Comparison of ENCODE assay signal across 13 cellular contexts in genomic region chr6:4910060-4910746, GRCh38.
DNase-seq lines count a peak whose midpoint lies in the region; ATAC-seq and TF ChIP-seq lines count a peak whose summit lies in the region.
"Had no signal": no experiment of that assay in that cellular context is flagged by ENCODE, and none has a peak within 500 bp of the region (broad histone marks: within the 10 kb centered on the region; RNA-seq: fewer than 3 reads in every experiment).

No MANE protein-coding gene starts in this region.

- H3K4me3 ChIP-seq in astrocyte of the spinal cord (ENCODE audit: low read depth, low read length), result no peak overlapping the region
- no peak overlapping the region for H3K4me3 ChIP-seq in CD8-positive, alpha-beta T cell (ENCODE audit: low read depth, low read length)
- H3K4me3 ChIP-seq: SJSA1 had no signal

- peak overlapping the region; percentile 4 to 50 (median 36); a peak in 6 of 7 replicates for H3K27ac Mint-ChIP-seq in H9
- H3K27ac Mint-ChIP-seq in progenitor cell of endocrine pancreas, result peak overlapping the region; percentile 72
- H3K27ac Mint-ChIP-seq in CD8-positive, alpha-beta T cell, result no peak overlapping the region
- H3K27ac Mint-ChIP-seq: CD4-positive, CD25-positive, alpha-beta regulatory T cell; stimulated activated naive CD8-positive, alpha-beta T cell treated with anti-CD3 and anti-CD28 coated beads, Interleukin-15, Interleukin-2, amounts not matched to agents 100 ng/mL and 50 ng/mL, for 24 hours had no signal

- no peak overlapping the region for H4K5ac ChIP-seq in H9 (ENCODE audit: insufficient read length, low read depth, low read length)

- WGBS in H9 (ENCODE audit: extremely low coverage, insufficient read length, low lambda C conversion rate), result 100% methylated on average over 1 of the region's 8 CpGs

- H3K27me3 ChIP-seq in H9 (ENCODE audit: insufficient read depth, low read length), result no peaks in the 10 kb centered on the region
- H3K27me3 ChIP-seq in CD8-positive, alpha-beta T cell (ENCODE audit: insufficient read depth, low read length), result no peaks in the 10 kb centered on the region
- H3K27me3 ChIP-seq: SJSA1 had no signal

- H3K9me3 Mint-ChIP-seq in H9, result no peaks in the 10 kb centered on the region
- no peaks in the 10 kb centered on the region for H3K9me3 Mint-ChIP-seq in progenitor cell of endocrine pancreas (ENCODE audit: low read depth)
- H3K9me3 Mint-ChIP-seq in CD8-positive, alpha-beta T cell, result no peaks in the 10 kb centered on the region
- H3K9me3 Mint-ChIP-seq: CD4-positive, CD25-positive, alpha-beta regulatory T cell; naive thymus-derived CD8-positive, alpha-beta T cell; stimulated activated naive CD8-positive, alpha-beta T cell treated with anti-CD3 and anti-CD28 coated beads, Interleukin-15, Interleukin-2, amounts not matched to agents 100 ng/mL and 50 ng/mL, for 24 hours had no signal

- H3T11ph ChIP-seq in H9 (ENCODE audit: low read length), result no peak overlapping the region

- no peak overlapping the region for H2AK5ac ChIP-seq in H9 (ENCODE audit: insufficient read length, low read length)

- H3K27ac ChIP-seq in H9 (ENCODE audit: insufficient read length, low read depth, low read length), result no peak overlapping the region
- no peak overlapping the region for H3K27ac ChIP-seq in CD8-positive, alpha-beta T cell (ENCODE audit: low read depth, low read length)
- H3K27ac ChIP-seq: SJSA1 had no signal

- no peak overlapping the region for H3K18ac ChIP-seq in H9 (ENCODE audit: insufficient read length, low read depth, low read length)

- peaks cover 27% of the 10 kb centered on the region for H3K4me1 ChIP-seq in H9 (ENCODE audit: insufficient read depth, low read length)
- H3K4me1 ChIP-seq in CD8-positive, alpha-beta T cell (ENCODE audit: insufficient read depth, low read length), result peaks cover 49% of the 10 kb centered on the region

- intact Hi-C loops in CD8-positive, alpha-beta T cell (cut with DNase I, micrococcal nuclease), result no loop called here

- no peak overlapping the region for H3K56ac ChIP-seq in H9 (ENCODE audit: insufficient read length, low read depth, low read length)

- H3K36me3 Mint-ChIP-seq in H9 (ENCODE audit: insufficient read depth in 1 of 3, low read depth in 3 of 3) (peaks cover 14 to 25% (median 21%) of the 10 kb centered on the region in 3 experiments; a peak in 6 of 7 replicates), progenitor cell of endocrine pancreas (ENCODE audit: insufficient read depth) (peaks cover 11% of the 10 kb centered on the region)
- H3K36me3 Mint-ChIP-seq in CD8-positive, alpha-beta T cell, result peaks cover 39% of the 10 kb centered on the region

- no peak overlapping the region for H2BK120ac ChIP-seq in H9 (ENCODE audit: low read depth, low read length, poor library complexity, severe bottlenecking)

- no peak overlapping the region for H2BK20ac ChIP-seq in H9 (ENCODE audit: low read depth, low read length, poor library complexity, severe bottlenecking)

- H3K4me1 Mint-ChIP-seq in H9 (peaks cover 63 to 67% of the 10 kb centered on the region in 2 experiments), progenitor cell of endocrine pancreas (ENCODE audit: low read depth) (peaks cover 43% of the 10 kb centered on the region)
- H3K4me1 Mint-ChIP-seq in CD8-positive, alpha-beta T cell (ENCODE audit: low read depth), result peaks cover 76% of the 10 kb centered on the region

- H3K27me3 Mint-ChIP-seq in H9 (ENCODE audit: low read depth) (no peaks in the 10 kb centered on the region), progenitor cell of endocrine pancreas (no peaks in the 10 kb centered on the region)
- no peaks in the 10 kb centered on the region for H3K27me3 Mint-ChIP-seq in CD8-positive, alpha-beta T cell (ENCODE audit: low read depth)
- H3K27me3 Mint-ChIP-seq: CD4-positive, CD25-positive, alpha-beta regulatory T cell; naive thymus-derived CD8-positive, alpha-beta T cell; stimulated activated naive CD8-positive, alpha-beta T cell treated with anti-CD3 and anti-CD28 coated beads, Interleukin-15, Interleukin-2, amounts not matched to agents 100 ng/mL and 50 ng/mL, for 24 hours had no signal

- no peak overlapping the region for H3K14ac ChIP-seq in H9 (ENCODE audit: insufficient read depth, low read length)

- H3K4me2 ChIP-seq in H9 (ENCODE audit: insufficient read depth, insufficient read length, low read length), result no peak overlapping the region

- H2BK12ac ChIP-seq in H9 (ENCODE audit: insufficient read length, low read depth, low read length), result no peak overlapping the region

- no peak overlapping the region for H3K4me3 Mint-ChIP-seq in H9
- H3K4me3 Mint-ChIP-seq in progenitor cell of endocrine pancreas (ENCODE audit: low read depth), result peak overlapping the region; percentile 8
- no peak overlapping the region for H3K4me3 Mint-ChIP-seq in CD8-positive, alpha-beta T cell
- H3K4me3 Mint-ChIP-seq: CD4-positive, CD25-positive, alpha-beta regulatory T cell; naive thymus-derived CD8-positive, alpha-beta T cell; stimulated activated naive CD8-positive, alpha-beta T cell treated with anti-CD3 and anti-CD28 coated beads, Interleukin-15, Interleukin-2, amounts not matched to agents 100 ng/mL and 50 ng/mL, for 24 hours had no signal

- H2AFZ ChIP-seq in H9 (ENCODE audit: low read length), result no peak overlapping the region

- CTCF ChIA-PET in CD8-positive, alpha-beta T cell (lab: Charles Lee), result no interaction called here

- no peak overlapping the region for H3K4ac ChIP-seq in H9 (ENCODE audit: low read depth, low read length)

- DNase-seq in H9 (no peak), NCI-H2081 treated with DMSO at 0.1 percent for 48 hours (lab: John Stamatoyannopoulos, UW) (peak; percentile 66), astrocyte of the spinal cord (ENCODE audit: low read depth, low spot score) (peak; percentile 13), progenitor cell of endocrine pancreas (ENCODE audit: low spot score, unreplicated experiment) (no peak), activated T-cell treated with anti-CD3 and anti-CD28 coated beads for 4 hours (no peak)
- no peak for DNase-seq in CD8-positive, alpha-beta T cell
- DNase-seq: activated naive CD4-positive, alpha-beta T cell treated with anti-CD3 and anti-CD28 coated beads, Interleukin-2, amount 50 U/mL, for 16 hours; CD4-positive, CD25-positive, alpha-beta regulatory T cell; HCEC 1CT; naive thymus-derived CD8-positive, alpha-beta T cell had no signal

- H4K20me1 ChIP-seq in H9 (ENCODE audit: control insufficient read depth, insufficient read depth, insufficient read length), result no peaks in the 10 kb centered on the region

- in situ Hi-C loops in astrocyte of the spinal cord (cut with HindIII; ENCODE audit: low sequenced_read_pairs), result no loop called here

- no peak overlapping the region for H2BK15ac ChIP-seq in H9 (ENCODE audit: low read depth, low read length)

- POLR2A ChIA-PET in CD8-positive, alpha-beta T cell (lab: Charles Lee), result no interaction called here

- no peak overlapping the region for H4K91ac ChIP-seq in H9 (ENCODE audit: insufficient read length, low read depth, low read length)

- H2BK5ac ChIP-seq in H9 (ENCODE audit: insufficient read length, low read length), result no peak overlapping the region

- peaks cover 19% of the 10 kb centered on the region; the same call in 1 of the 2 replicates for H3K79me2 ChIP-seq in H9 (ENCODE audit: insufficient read depth, low read length)

- H3K9ac ChIP-seq in H9 (ENCODE audit: extremely low read depth, insufficient read length, low read length), result no peak overlapping the region

- H3K36me3 ChIP-seq in CD8-positive, alpha-beta T cell (ENCODE audit: insufficient read depth, low read length), result no peaks in the 10 kb centered on the region

- H3K23me2 ChIP-seq in H9 (ENCODE audit: insufficient read length, low read depth, low read length, poor library complexity, severe bottlenecking), result no peaks in the 10 kb centered on the region

- H4K8ac ChIP-seq in H9 (replicated peaks; ENCODE audit: insufficient read length, low read depth, low read length), result no peak overlapping the region

- TF ChIP-seq CTCF in H9 (conservative IDR thresholded peaks at IDR 0.05) (no peak), astrocyte of the spinal cord (IDR thresholded peaks at IDR 0.05; ENCODE audit: low read depth, low read length) (no peak), progenitor cell of endocrine pancreas (IDR thresholded peaks at IDR 0.05; ENCODE audit: unreplicated experiment) (no peak)
- TF ChIP-seq CTCF in CD8-positive, alpha-beta T cell (IDR thresholded peaks at IDR 0.05), result no peak

- H3K23ac ChIP-seq in H9 (ENCODE audit: insufficient read length, low read depth, low read length), result no peak overlapping the region

- no peak for ATAC-seq in HG03342 (IDR thresholded peaks at IDR 0.05; ENCODE audit: unreplicated experiment)
- ATAC-seq in CD8-positive, alpha-beta T cell, result no peak
- ATAC-seq: naive thymus-derived CD8-positive, alpha-beta T cell had no signal

- H3K79me1 ChIP-seq in H9 (ENCODE audit: insufficient read depth, low read depth, low read length, poor library complexity, severe bottlenecking), result peaks cover 12% of the 10 kb centered on the region

- H3K9me3 ChIP-seq in H9 (ENCODE audit: control insufficient read depth, low read depth, low read length), result no peaks in the 10 kb centered on the region
- no peaks in the 10 kb centered on the region for H3K9me3 ChIP-seq in CD8-positive, alpha-beta T cell (ENCODE audit: low read length)
- H3K9me3 ChIP-seq: SJSA1 had no signal

Comparison
In these comparisons a context has a peak if more than half of its experiments do, and no peak if none do; other contexts are left out.
1. DNase-seq: peak in NCI-H2081 treated with DMSO at 0.1 percent for 48 hours (single experiment) and astrocyte of the spinal cord (single experiment); none in H9 (single experiment), progenitor cell of endocrine pancreas (single experiment), CD8-positive, alpha-beta T cell (0 of 7) and activated T-cell treated with anti-CD3 and anti-CD28 coated beads for 4 hours (single experiment).